ENCODE assay signal across 1 cellular context in genomic region chr6:20291764-20292227, GRCh38.
TF ChIP-seq lines count a peak whose summit lies in the region.

No MANE protein-coding gene starts in this region.

TF ChIP-seq in HepG2, 621 proteins besides CTCF, POLR2A, EP300 and RAD21 (continued from another document and continues in another):
- TF ChIP-seq, protein P1, sequence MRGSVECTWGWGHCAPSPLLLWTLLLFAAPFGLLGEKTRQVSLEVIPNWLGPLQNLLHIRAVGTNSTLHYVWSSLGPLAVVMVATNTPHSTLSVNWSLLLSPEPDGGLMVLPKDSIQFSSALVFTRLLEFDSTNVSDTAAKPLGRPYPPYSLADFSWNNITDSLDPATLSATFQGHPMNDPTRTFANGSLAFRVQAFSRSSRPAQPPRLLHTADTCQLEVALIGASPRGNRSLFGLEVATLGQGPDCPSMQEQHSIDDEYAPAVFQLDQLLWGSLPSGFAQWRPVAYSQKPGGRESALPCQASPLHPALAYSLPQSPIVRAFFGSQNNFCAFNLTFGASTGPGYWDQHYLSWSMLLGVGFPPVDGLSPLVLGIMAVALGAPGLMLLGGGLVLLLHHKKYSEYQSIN (CRISPR knock-in tag; IDR thresholded peaks at IDR 0.05; ENCODE audit: borderline replicate concordance) = no peak
- TF ChIP-seq ETV6 (CRISPR knock-in tag; conservative IDR thresholded peaks at IDR 0.05) = no peak
- TF ChIP-seq FOXA1 (IDR thresholded peaks at IDR 0.05) = no peak
- TF ChIP-seq FOXA1 (CRISPR knock-in tag; IDR thresholded peaks at IDR 0.05) = no peak
- TF ChIP-seq ZKSCAN5 (CRISPR knock-in tag; IDR thresholded peaks at IDR 0.05) = no peak
- TF ChIP-seq ERF (CRISPR knock-in tag; IDR thresholded peaks at IDR 0.05) = 0 out of 2 replicates have a peak, but pooled peaks have one; percentile 23
- no peak for TF ChIP-seq TBP (CRISPR knock-in tag; IDR thresholded peaks at IDR 0.05)
- TF ChIP-seq ZNF12 (CRISPR knock-in tag; IDR thresholded peaks at IDR 0.05) = no peak
- no peak for TF ChIP-seq DRAP1 (CRISPR knock-in tag; IDR thresholded peaks at IDR 0.05)
- TF ChIP-seq POGK (CRISPR knock-in tag; conservative IDR thresholded peaks at IDR 0.05) = no peak
- 0 out of 2 replicates have a peak, but pooled peaks have one; percentile 29 for TF ChIP-seq HOXA5 (CRISPR knock-in tag; IDR thresholded peaks at IDR 0.05)
- TF ChIP-seq ZNF281 (CRISPR knock-in tag; IDR thresholded peaks at IDR 0.05; ENCODE audit: borderline replicate concordance) = no peak
- no peak for TF ChIP-seq ARNTL (CRISPR knock-in tag; IDR thresholded peaks at IDR 0.05)
- TF ChIP-seq MED8 (CRISPR knock-in tag; IDR thresholded peaks at IDR 0.05; ENCODE audit: insufficient replicate concordance) = no peak
- TF ChIP-seq, protein P2, sequence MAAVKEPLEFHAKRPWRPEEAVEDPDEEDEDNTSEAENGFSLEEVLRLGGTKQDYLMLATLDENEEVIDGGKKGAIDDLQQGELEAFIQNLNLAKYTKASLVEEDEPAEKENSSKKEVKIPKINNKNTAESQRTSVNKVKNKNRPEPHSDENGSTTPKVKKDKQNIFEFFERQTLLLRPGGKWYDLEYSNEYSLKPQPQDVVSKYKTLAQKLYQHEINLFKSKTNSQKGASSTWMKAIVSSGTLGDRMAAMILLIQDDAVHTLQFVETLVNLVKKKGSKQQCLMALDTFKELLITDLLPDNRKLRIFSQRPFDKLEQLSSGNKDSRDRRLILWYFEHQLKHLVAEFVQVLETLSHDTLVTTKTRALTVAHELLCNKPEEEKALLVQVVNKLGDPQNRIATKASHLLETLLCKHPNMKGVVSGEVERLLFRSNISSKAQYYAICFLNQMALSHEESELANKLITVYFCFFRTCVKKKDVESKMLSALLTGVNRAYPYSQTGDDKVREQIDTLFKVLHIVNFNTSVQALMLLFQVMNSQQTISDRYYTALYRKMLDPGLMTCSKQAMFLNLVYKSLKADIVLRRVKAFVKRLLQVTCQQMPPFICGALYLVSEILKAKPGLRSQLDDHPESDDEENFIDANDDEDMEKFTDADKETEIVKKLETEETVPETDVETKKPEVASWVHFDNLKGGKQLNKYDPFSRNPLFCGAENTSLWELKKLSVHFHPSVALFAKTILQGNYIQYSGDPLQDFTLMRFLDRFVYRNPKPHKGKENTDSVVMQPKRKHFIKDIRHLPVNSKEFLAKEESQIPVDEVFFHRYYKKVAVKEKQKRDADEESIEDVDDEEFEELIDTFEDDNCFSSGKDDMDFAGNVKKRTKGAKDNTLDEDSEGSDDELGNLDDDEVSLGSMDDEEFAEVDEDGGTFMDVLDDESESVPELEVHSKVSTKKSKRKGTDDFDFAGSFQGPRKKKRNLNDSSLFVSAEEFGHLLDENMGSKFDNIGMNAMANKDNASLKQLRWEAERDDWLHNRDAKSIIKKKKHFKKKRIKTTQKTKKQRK (IDR thresholded peaks at IDR 0.05; ENCODE audit: low read length) = no peak
- no peak for TF ChIP-seq CENPX (CRISPR knock-in tag; IDR thresholded peaks at IDR 0.05)
- no peak for TF ChIP-seq ZBTB44 (CRISPR knock-in tag; IDR thresholded peaks at IDR 0.05)
- 0 out of 2 replicates have a peak, but pooled peaks have one; percentile 27 for TF ChIP-seq MIER3 (CRISPR knock-in tag; IDR thresholded peaks at IDR 0.05; ENCODE audit: borderline replicate concordance)
- no peak for TF ChIP-seq RARA (CRISPR knock-in tag; IDR thresholded peaks at IDR 0.05)
- TF ChIP-seq ZFX (CRISPR knock-in tag; IDR thresholded peaks at IDR 0.05; ENCODE audit: low read depth) = no peak
- TF ChIP-seq ZNF530 (CRISPR knock-in tag; IDR thresholded peaks at IDR 0.05; ENCODE audit: low read depth) = no peak
- TF ChIP-seq ZSCAN25 (CRISPR knock-in tag; IDR thresholded peaks at IDR 0.05) = no peak
- no peak for TF ChIP-seq ZNF816 (CRISPR knock-in tag; IDR thresholded peaks at IDR 0.05; ENCODE audit: borderline replicate concordance)
- no peak for TF ChIP-seq NFE2 (CRISPR knock-in tag; IDR thresholded peaks at IDR 0.05)
- no peak for TF ChIP-seq ZNF572 (CRISPR knock-in tag; IDR thresholded peaks at IDR 0.05)
- TF ChIP-seq KDM4B (CRISPR knock-in tag; IDR thresholded peaks at IDR 0.05) = no peak
- TF ChIP-seq BCL6 (CRISPR knock-in tag; IDR thresholded peaks at IDR 0.05) = no peak
- TF ChIP-seq ZNF616 (CRISPR knock-in tag; IDR thresholded peaks at IDR 0.05; ENCODE audit: low read depth) = no peak
- peak; percentile 47; the same call in 1 of the 2 replicates for TF ChIP-seq ELF3 (CRISPR knock-in tag; IDR thresholded peaks at IDR 0.05)
- TF ChIP-seq KDM3A (CRISPR knock-in tag; IDR thresholded peaks at IDR 0.05; ENCODE audit: low read depth) = no peak
- TF ChIP-seq YY1 (IDR thresholded peaks at IDR 0.05; ENCODE audit: insufficient read depth, insufficient replicate concordance, low read depth, low read length) = peak; percentile 48
- no peak for TF ChIP-seq NFYB (CRISPR knock-in tag; IDR thresholded peaks at IDR 0.05)
- TF ChIP-seq, protein P3, sequence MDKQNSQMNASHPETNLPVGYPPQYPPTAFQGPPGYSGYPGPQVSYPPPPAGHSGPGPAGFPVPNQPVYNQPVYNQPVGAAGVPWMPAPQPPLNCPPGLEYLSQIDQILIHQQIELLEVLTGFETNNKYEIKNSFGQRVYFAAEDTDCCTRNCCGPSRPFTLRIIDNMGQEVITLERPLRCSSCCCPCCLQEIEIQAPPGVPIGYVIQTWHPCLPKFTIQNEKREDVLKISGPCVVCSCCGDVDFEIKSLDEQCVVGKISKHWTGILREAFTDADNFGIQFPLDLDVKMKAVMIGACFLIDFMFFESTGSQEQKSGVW (CRISPR knock-in tag; IDR thresholded peaks at IDR 0.05; ENCODE audit: borderline replicate concordance) = no peak
- TF ChIP-seq, protein P4, sequence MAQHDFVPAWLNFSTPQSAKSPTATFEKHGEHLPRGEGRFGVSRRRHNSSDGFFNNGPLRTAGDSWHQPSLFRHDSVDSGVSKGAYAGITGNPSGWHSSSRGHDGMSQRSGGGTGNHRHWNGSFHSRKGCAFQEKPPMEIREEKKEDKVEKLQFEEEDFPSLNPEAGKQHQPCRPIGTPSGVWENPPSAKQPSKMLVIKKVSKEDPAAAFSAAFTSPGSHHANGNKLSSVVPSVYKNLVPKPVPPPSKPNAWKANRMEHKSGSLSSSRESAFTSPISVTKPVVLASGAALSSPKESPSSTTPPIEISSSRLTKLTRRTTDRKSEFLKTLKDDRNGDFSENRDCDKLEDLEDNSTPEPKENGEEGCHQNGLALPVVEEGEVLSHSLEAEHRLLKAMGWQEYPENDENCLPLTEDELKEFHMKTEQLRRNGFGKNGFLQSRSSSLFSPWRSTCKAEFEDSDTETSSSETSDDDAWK (CRISPR knock-in tag; IDR thresholded peaks at IDR 0.05) = no peak
- no peak for TF ChIP-seq ZMYM3 (CRISPR knock-in tag; IDR thresholded peaks at IDR 0.05)
- TF ChIP-seq, protein P5, sequence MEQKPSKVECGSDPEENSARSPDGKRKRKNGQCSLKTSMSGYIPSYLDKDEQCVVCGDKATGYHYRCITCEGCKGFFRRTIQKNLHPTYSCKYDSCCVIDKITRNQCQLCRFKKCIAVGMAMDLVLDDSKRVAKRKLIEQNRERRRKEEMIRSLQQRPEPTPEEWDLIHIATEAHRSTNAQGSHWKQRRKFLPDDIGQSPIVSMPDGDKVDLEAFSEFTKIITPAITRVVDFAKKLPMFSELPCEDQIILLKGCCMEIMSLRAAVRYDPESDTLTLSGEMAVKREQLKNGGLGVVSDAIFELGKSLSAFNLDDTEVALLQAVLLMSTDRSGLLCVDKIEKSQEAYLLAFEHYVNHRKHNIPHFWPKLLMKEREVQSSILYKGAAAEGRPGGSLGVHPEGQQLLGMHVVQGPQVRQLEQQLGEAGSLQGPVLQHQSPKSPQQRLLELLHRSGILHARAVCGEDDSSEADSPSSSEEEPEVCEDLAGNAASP (CRISPR knock-in tag; IDR thresholded peaks at IDR 0.05; ENCODE audit: borderline replicate concordance) = 0 out of 2 replicates have a peak, but pooled peaks have one; percentile 34
- no peak for TF ChIP-seq NCOA1 (CRISPR knock-in tag; IDR thresholded peaks at IDR 0.05)
- TF ChIP-seq RXRB (CRISPR knock-in tag; IDR thresholded peaks at IDR 0.05; ENCODE audit: borderline replicate concordance) = 0 out of 2 replicates have a peak, but pooled peaks have one; percentile 37
- TF ChIP-seq SAP130 (CRISPR knock-in tag; IDR thresholded peaks at IDR 0.05; ENCODE audit: low read depth) = peak; percentile 49
- no peak for TF ChIP-seq ZNF468 (CRISPR knock-in tag; IDR thresholded peaks at IDR 0.05)
- 0 out of 4 replicates have a peak, but pooled peaks of 1 of the 2 experiments have one; percentile 66 for TF ChIP-seq KLF16 (CRISPR knock-in tag; IDR thresholded peaks at IDR 0.05)
- TF ChIP-seq GABPA (IDR thresholded peaks at IDR 0.05; ENCODE audit: low read depth, low read length) = no peak
- TF ChIP-seq GABPA (CRISPR knock-in tag; IDR thresholded peaks at IDR 0.05; ENCODE audit: low read depth) = peak; percentile 66
- no peak for TF ChIP-seq HMGA1 (CRISPR knock-in tag; conservative IDR thresholded peaks at IDR 0.05)
- TF ChIP-seq ZNF275 (CRISPR knock-in tag; IDR thresholded peaks at IDR 0.05; ENCODE audit: borderline replicate concordance) = no peak
- TF ChIP-seq MAZ (IDR thresholded peaks at IDR 0.05; ENCODE audit: borderline replicate concordance, low read depth, low read length) = no peak
- TF ChIP-seq MAZ (CRISPR knock-in tag; IDR thresholded peaks at IDR 0.05; ENCODE audit: low read depth) = no peak
- TF ChIP-seq KAT8 (CRISPR knock-in tag; IDR thresholded peaks at IDR 0.05) = no peak; the same call in 1 of the 2 replicates
- no peak for TF ChIP-seq HDAC2 (CRISPR knock-in tag; IDR thresholded peaks at IDR 0.05)
- TF ChIP-seq HMG20B (CRISPR knock-in tag; conservative IDR thresholded peaks at IDR 0.05) = no peak
- TF ChIP-seq ZNF619 (CRISPR knock-in tag; IDR thresholded peaks at IDR 0.05) = no peak
- TF ChIP-seq HDAC1 (CRISPR knock-in tag; IDR thresholded peaks at IDR 0.05) = no peak
- TF ChIP-seq ATRX (CRISPR knock-in tag; IDR thresholded peaks at IDR 0.05; ENCODE audit: borderline replicate concordance) = no peak
- TF ChIP-seq TCF7 (IDR thresholded peaks at IDR 0.05; ENCODE audit: low read depth) = peak; percentile 58
- no peak for TF ChIP-seq RFXANK (CRISPR knock-in tag; IDR thresholded peaks at IDR 0.05)
- no peak for TF ChIP-seq RXRA (CRISPR knock-in tag; IDR thresholded peaks at IDR 0.05)
- no peak for TF ChIP-seq PHF21A (CRISPR knock-in tag; IDR thresholded peaks at IDR 0.05)
